Comparison of ENCODE assay signal across 2 cellular contexts in genomic region chr3:167887096-167887495, GRCh38.
TF ChIP-seq lines count a peak whose summit lies in the region.

No MANE protein-coding gene starts in this region.

TF ChIP-seq in K562, 482 proteins besides CTCF, POLR2A, EP300 and RAD21 (continued from another document):
- peak; percentile 56 for TF ChIP-seq MEIS2 (IDR thresholded peaks at IDR 0.05; ENCODE audit: partially characterized antibody)
- no peak for TF ChIP-seq NFXL1 (CRISPR knock-in tag; IDR thresholded peaks at IDR 0.05)
- TF ChIP-seq CEBPG (CRISPR knock-in tag; IDR thresholded peaks at IDR 0.05): no peak
- peak in 1 of 2 experiments; percentile 31; a peak in 1 of 4 replicates for TF ChIP-seq CEBPG (tag; conservative IDR thresholded peaks at IDR 0.05 in 1 of 2, IDR thresholded peaks at IDR 0.05 in 1 of 2)
- TF ChIP-seq SOX6 (IDR thresholded peaks at IDR 0.05): 0 out of 2 replicates have a peak, but pooled peaks have one; percentile 27
- no peak for TF ChIP-seq THRAP3 (IDR thresholded peaks at IDR 0.05; ENCODE audit: borderline replicate concordance)
- no peak for TF ChIP-seq ZBTB40 (IDR thresholded peaks at IDR 0.05)
- TF ChIP-seq ZBTB40 (CRISPR knock-in tag; IDR thresholded peaks at IDR 0.05): no peak
- TF ChIP-seq FOXA3 (CRISPR knock-in tag; conservative IDR thresholded peaks at IDR 0.05 in 1 of 2, IDR thresholded peaks at IDR 0.05 in 1 of 2): peak in 1 of 2 experiments; percentile 88; a peak in 2 of 4 replicates
- TF ChIP-seq KLF16 (IDR thresholded peaks at IDR 0.05): no peak

TF ChIP-seq in WTC11, 78 proteins besides CTCF, POLR2A, EP300 and RAD21 (continued from another document):
- TF ChIP-seq ERG (CRISPR knock-in tag; IDR thresholded peaks at IDR 0.05): no peak
- TF ChIP-seq, protein P1, sequence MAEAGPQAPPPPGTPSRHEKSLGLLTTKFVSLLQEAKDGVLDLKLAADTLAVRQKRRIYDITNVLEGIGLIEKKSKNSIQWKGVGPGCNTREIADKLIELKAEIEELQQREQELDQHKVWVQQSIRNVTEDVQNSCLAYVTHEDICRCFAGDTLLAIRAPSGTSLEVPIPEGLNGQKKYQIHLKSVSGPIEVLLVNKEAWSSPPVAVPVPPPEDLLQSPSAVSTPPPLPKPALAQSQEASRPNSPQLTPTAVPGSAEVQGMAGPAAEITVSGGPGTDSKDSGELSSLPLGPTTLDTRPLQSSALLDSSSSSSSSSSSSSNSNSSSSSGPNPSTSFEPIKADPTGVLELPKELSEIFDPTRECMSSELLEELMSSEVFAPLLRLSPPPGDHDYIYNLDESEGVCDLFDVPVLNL (CRISPR knock-in tag; IDR thresholded peaks at IDR 0.05; ENCODE audit: borderline replicate concordance, low read depth): no peak
- TF ChIP-seq ESRRA (CRISPR knock-in tag; IDR thresholded peaks at IDR 0.05; ENCODE audit: borderline replicate concordance): no peak
- TF ChIP-seq USF2 (CRISPR knock-in tag; IDR thresholded peaks at IDR 0.05): no peak
- no peak for TF ChIP-seq STAT6 (CRISPR knock-in tag; conservative IDR thresholded peaks at IDR 0.05; ENCODE audit: low read depth)
- TF ChIP-seq PREB (CRISPR knock-in tag; IDR thresholded peaks at IDR 0.05; ENCODE audit: borderline replicate concordance): no peak
